12 cellular contexts compared by ENCODE assay signal in the genomic region with DNA sequence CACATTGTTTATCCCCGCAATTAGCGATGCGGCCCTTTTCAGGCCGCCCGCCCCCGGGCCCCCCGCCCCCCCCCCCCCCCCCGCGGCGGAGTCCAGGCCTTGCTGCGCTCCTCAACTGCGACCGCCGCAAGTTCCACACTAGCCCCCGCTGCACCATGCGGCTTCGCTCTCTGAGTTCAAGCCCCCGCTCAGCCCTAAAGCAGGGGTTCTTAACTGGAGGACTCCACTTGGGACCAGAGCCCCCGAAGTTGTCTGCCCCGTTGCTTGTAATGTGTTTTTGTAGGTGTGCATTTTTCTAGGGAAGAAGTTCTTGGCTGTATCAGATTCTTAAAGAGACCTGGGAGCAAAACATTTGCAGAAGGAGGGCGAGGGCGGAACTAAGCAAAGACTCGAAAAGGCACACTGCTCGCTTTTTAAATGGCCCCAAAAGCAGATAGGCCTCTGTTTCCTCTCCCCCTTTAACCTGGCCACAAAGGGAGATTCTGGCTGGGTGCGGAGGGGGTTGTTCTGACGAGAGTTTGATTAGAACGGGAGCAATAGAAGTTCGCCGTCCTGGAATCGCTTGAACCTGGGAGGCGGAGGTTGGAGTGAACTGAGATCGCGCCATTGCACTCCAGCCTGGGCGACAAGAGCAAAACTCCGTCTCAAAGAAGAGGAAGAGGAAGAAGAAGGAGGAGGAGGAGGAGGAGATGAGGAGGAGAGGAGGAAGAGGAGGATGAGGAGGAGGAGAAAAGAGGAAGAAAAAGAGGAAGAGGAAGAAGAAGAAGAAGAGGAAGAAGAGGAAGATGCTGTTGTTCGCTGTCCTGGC. TPM values are rescaled to one million over a fixed set of nuclear protein-coding genes. Genes with fewer than 3 reads are reported as not detected.
DNase-seq lines count a peak whose midpoint lies in the region; ATAC-seq and TF ChIP-seq lines count a peak whose summit lies in the region.
"Had no signal": no experiment of that assay in that cellular context is flagged by ENCODE, and none has a peak within 500 bp of the region (broad histone marks: within the 10 kb centered on the region; RNA-seq: fewer than 3 reads in every experiment).

No MANE protein-coding gene starts in this region.

- H3K9me2 ChIP-seq in hepatocyte (replicated peaks; ENCODE audit: insufficient read depth) = no peaks in the 10 kb centered on the region

- 16% methylated on average over 26 of the region's 36 CpGs for WGBS in hepatocyte (ENCODE audit: low lambda C conversion rate, missing lambda C conversion rate)

- no peaks in the 10 kb centered on the region for H3K36me3 ChIP-seq in hepatocyte (replicated peaks; ENCODE audit: insufficient read depth, low read depth)

- peak overlapping the region; percentile 43 for H3K27ac Mint-ChIP-seq in activated CD8-positive, alpha-beta memory T cell treated with anti-CD3 and anti-CD28 coated beads, Interleukin-2, amount 10 ng/mL, durations not matched to agents 7 days and 5 days
- peak overlapping the region; percentile 44 for H3K27ac Mint-ChIP-seq in T-helper 17 cell
- H3K27ac Mint-ChIP-seq in stimulated activated memory B cell treated with anti-CD40 and anti-IgM and Interleukin-4, amounts not matched to agents 10 μg/mL and 1 μg/mL and 100 μg/mL, for 72 hours = no peak overlapping the region

- no peak overlapping the region for H3K4me3 Mint-ChIP-seq in activated CD8-positive, alpha-beta memory T cell treated with anti-CD3 and anti-CD28 coated beads, Interleukin-2, amount 10 ng/mL, durations not matched to agents 7 days and 5 days
- H3K4me3 Mint-ChIP-seq in T-helper 17 cell = peak overlapping the region; percentile 82
- peak overlapping the region; percentile 64 for H3K4me3 Mint-ChIP-seq in stimulated activated memory B cell treated with anti-CD40 and anti-IgM and Interleukin-4, amounts not matched to agents 10 μg/mL and 1 μg/mL and 100 μg/mL, for 72 hours

- H3K4me2 ChIP-seq in hepatocyte = peak overlapping the region; percentile 87

- no peak for TF ChIP-seq CTCF in hepatocyte (IDR thresholded peaks at IDR 0.05; ENCODE audit: poor library complexity)
- TF ChIP-seq CTCF in foreskin keratinocyte (conservative IDR thresholded peaks at IDR 0.05) = no peak

- H2AFZ ChIP-seq in hepatocyte = no peak overlapping the region

- H3K27me3 Mint-ChIP-seq in activated CD8-positive, alpha-beta memory T cell treated with anti-CD3 and anti-CD28 coated beads, Interleukin-2, amount 10 ng/mL, durations not matched to agents 7 days and 5 days = peaks cover 84% of the 10 kb centered on the region
- peaks cover 87% of the 10 kb centered on the region for H3K27me3 Mint-ChIP-seq in T-helper 17 cell
- peaks cover 93% of the 10 kb centered on the region for H3K27me3 Mint-ChIP-seq in stimulated activated memory B cell treated with anti-CD40 and anti-IgM and Interleukin-4, amounts not matched to agents 10 μg/mL and 1 μg/mL and 100 μg/mL, for 72 hours

- H4K20me1 ChIP-seq in hepatocyte (ENCODE audit: insufficient read depth, poor library complexity, severe bottlenecking) = peaks cover 7% of the 10 kb centered on the region

- H3K36me3 Mint-ChIP-seq in activated CD8-positive, alpha-beta memory T cell treated with anti-CD3 and anti-CD28 coated beads, Interleukin-2, amount 10 ng/mL, durations not matched to agents 7 days and 5 days = peaks cover 7% of the 10 kb centered on the region
- H3K36me3 Mint-ChIP-seq in T-helper 17 cell (ENCODE audit: low read depth) = peaks cover 11% of the 10 kb centered on the region
- peaks cover 6% of the 10 kb centered on the region for H3K36me3 Mint-ChIP-seq in stimulated activated memory B cell treated with anti-CD40 and anti-IgM and Interleukin-4, amounts not matched to agents 10 μg/mL and 1 μg/mL and 100 μg/mL, for 72 hours

- H3K4me1 Mint-ChIP-seq in activated CD8-positive, alpha-beta memory T cell treated with anti-CD3 and anti-CD28 coated beads, Interleukin-2, amount 10 ng/mL, durations not matched to agents 7 days and 5 days = peaks cover 27% of the 10 kb centered on the region
- peaks cover 34% of the 10 kb centered on the region for H3K4me1 Mint-ChIP-seq in T-helper 17 cell
- peaks cover 54% of the 10 kb centered on the region for H3K4me1 Mint-ChIP-seq in stimulated activated memory B cell treated with anti-CD40 and anti-IgM and Interleukin-4, amounts not matched to agents 10 μg/mL and 1 μg/mL and 100 μg/mL, for 72 hours

- H3K9me3 ChIP-seq in T-helper 17 cell (ENCODE audit: control insufficient read depth, low read length, poor library complexity, severe bottlenecking) (no peaks in the 10 kb centered on the region), hepatocyte (ENCODE audit: low read depth) (no peaks in the 10 kb centered on the region)
- H3K9me3 ChIP-seq: testis had no signal

- CTCF ChIA-PET in activated CD8-positive, alpha-beta memory T cell treated with anti-CD3 and anti-CD28 coated beads, Interleukin-2, amount 10 ng/mL, durations not matched to agents 7 days and 5 days (lab: Charles Lee) = no interaction called here

- H3K4me3 ChIP-seq in hepatocyte = peak overlapping the region; percentile 24

- H3K9me3 Mint-ChIP-seq in activated CD8-positive, alpha-beta memory T cell treated with anti-CD3 and anti-CD28 coated beads, Interleukin-2, amount 10 ng/mL, durations not matched to agents 7 days and 5 days (ENCODE audit: low read depth) = no peaks in the 10 kb centered on the region
- H3K9me3 Mint-ChIP-seq in stimulated activated memory B cell treated with anti-CD40 and anti-IgM and Interleukin-4, amounts not matched to agents 10 μg/mL and 1 μg/mL and 100 μg/mL, for 72 hours = peaks cover 6% of the 10 kb centered on the region

- no peak for DNase-seq in activated CD8-positive, alpha-beta memory T cell treated with anti-CD3 and anti-CD28 coated beads, Interleukin-2, amount 10 ng/mL, durations not matched to agents 7 days and 5 days
- no peak for DNase-seq in activated CD8-positive, alpha-beta memory T cell treated with anti-CD3 and anti-CD28 coated beads, Interleukin-2, amount 50 U/mL, for 48 hours
- no peak for DNase-seq in T-helper 17 cell
- DNase-seq in hepatocyte (ENCODE audit: low spot score) = no peak
- DNase-seq in foreskin keratinocyte = no peak
- DNase-seq in iPS-NIHi11 (ENCODE audit: low spot score) = no peak
- DNase-seq in inferior parietal cortex (ENCODE audit: extremely low spot score) = no peak
- DNase-seq: dermis blood vessel endothelial cell; stimulated activated CD4-positive, alpha-beta T cell treated with anti-CD3 and anti-CD28 coated beads, Interleukin-2, amount 100 ng/mL, for 24 hours; SW 1271; testis had no signal

- peaks cover 24% of the 10 kb centered on the region for H3K79me2 ChIP-seq in hepatocyte

- peaks cover 78% of the 10 kb centered on the region for H3K27me3 ChIP-seq in hepatocyte
- H3K27me3 ChIP-seq in foreskin keratinocyte = peaks cover 99% of the 10 kb centered on the region

- peak overlapping the region; percentile 70 for H3K27ac ChIP-seq in hepatocyte
- no peak overlapping the region for H3K27ac ChIP-seq in foreskin keratinocyte
- H3K27ac ChIP-seq: testis had no signal

- ATAC-seq in activated CD8-positive, alpha-beta memory T cell treated with anti-CD3 and anti-CD28 coated beads, Interleukin-2, amount 10 ng/mL, durations not matched to agents 7 days and 5 days = no peak
- ATAC-seq in T-helper 17 cell = no peak
- no peak for ATAC-seq in stimulated activated memory B cell treated with anti-CD40 and anti-IgM and Interleukin-4, amounts not matched to agents 10 μg/mL and 1 μg/mL and 100 μg/mL, for 72 hours
- ATAC-seq in foreskin keratinocyte = no peak

- H3K4me1 ChIP-seq in hepatocyte (ENCODE audit: insufficient read depth) (peaks cover 31% of the 10 kb centered on the region), foreskin keratinocyte (no peaks in the 10 kb centered on the region)

RNA-seq across cellular contexts. Expression of gene MSX1, which starts 2.3 kb away (rescaled TPM):
- under 1 TPM in 1 of 2 experiments, not detected in 1; 0.12 TPM for total RNA-seq in activated CD8-positive, alpha-beta memory T cell treated with anti-CD3 and anti-CD28 coated beads, Interleukin-2, amount 10 ng/mL, durations not matched to agents 7 days and 5 days
- total RNA-seq in T-helper 17 cell (not detected), hepatocyte (25.4 and 25.7 TPM in 2 replicates), foreskin keratinocyte (0.10 and 0.32 TPM in 2 replicates)
- polyA plus RNA-seq in hepatocyte (22.9 and 30.4 TPM in 2 replicates), foreskin keratinocyte (0.07 and 0.31 TPM in 2 replicates)

Comparison
In these comparisons a context has a peak if more than half of its experiments do, and no peak if none do; other contexts are left out.
1. RNA of gene MSX1, which starts 2.3 kb away (total RNA-seq): 25.4 to 25.7 TPM in hepatocyte; 0.10 to 0.32 TPM in foreskin keratinocyte, 0.12 TPM in activated CD8-positive, alpha-beta memory T cell treated with anti-CD3 and anti-CD28 coated beads, Interleukin-2, amount 10 ng/mL, durations not matched to agents 7 days and 5 days and not detected in T-helper 17 cell; every median in the first group is over 10 times any median in the second.